ENCODE assay signal across 15 cellular contexts in genomic region chr20:39799366-39799965, GRCh38.
"Had no signal": no experiment of that assay in that cellular context is flagged by ENCODE, and none has a peak within 500 bp of the region (broad histone marks: within the 10 kb centered on the region; RNA-seq: fewer than 3 reads in every experiment).

No MANE protein-coding gene starts in this region.

- H3K27ac ChIP-seq: prostate gland, right lobe of liver, upper lobe of right lung had no signal

- H3K36me3 Mint-ChIP-seq: brain, natural killer cell had no signal

- H3K27ac Mint-ChIP-seq: activated naive CD4-positive, alpha-beta T cell treated with anti-CD3 and anti-CD28 coated beads for 36 hours; activated T-helper 17 cell treated with anti-CD3 and anti-CD28 coated beads, Interleukin-2, amount 50 U/mL, for 72 hours; dendritic cell treated with granulocyte-macrophage colony-stimulating factor and Interleukin-4, amounts not matched to agents 40 ng/mL and 50 ng/mL, for 4 days; natural killer cell; T-helper 1 cell treated with Interleukin-12 subunit alpha and Interleukin-12 subunit beta and Interleukin-4 antibody, amounts not matched to agents 30 μg/mL and 1 μg/mL, for 36 hours; WTC11 had no signal

- H3K27me3 ChIP-seq: foreskin keratinocyte, right lobe of liver, upper lobe of right lung had no signal

- H3K4me3 Mint-ChIP-seq: activated naive CD4-positive, alpha-beta T cell treated with anti-CD3 and anti-CD28 coated beads for 36 hours; activated T-helper 17 cell treated with anti-CD3 and anti-CD28 coated beads, Interleukin-2, amount 50 U/mL, for 72 hours; brain; dendritic cell treated with granulocyte-macrophage colony-stimulating factor and Interleukin-4, amounts not matched to agents 40 ng/mL and 50 ng/mL, for 4 days; natural killer cell; T-helper 1 cell treated with Interleukin-12 subunit alpha and Interleukin-12 subunit beta and Interleukin-4 antibody, amounts not matched to agents 30 μg/mL and 1 μg/mL, for 36 hours; WTC11 had no signal

- ATAC-seq: activated T-helper 17 cell treated with anti-CD3 and anti-CD28 coated beads, Interleukin-2, amount 50 U/mL, for 72 hours; natural killer cell; right lobe of liver; stimulated activated naive CD8-positive, alpha-beta T cell treated with anti-CD3 and anti-CD28 coated beads, Interleukin-15, Interleukin-2, amounts not matched to agents 100 U/mL and 50 U/mL, for 24 hours; upper lobe of right lung; WTC11 had no signal

- DNase-seq: activated CD4-positive, alpha-beta T cell treated with anti-CD3 and anti-CD28 coated beads for 48 hours; activated naive CD4-positive, alpha-beta T cell treated with anti-CD3 and anti-CD28 coated beads for 36 hours; erythroblast; head of caudate nucleus; natural killer cell; right lobe of liver; stimulated activated naive CD8-positive, alpha-beta T cell treated with anti-CD3 and anti-CD28 coated beads, Interleukin-15, Interleukin-2, amounts not matched to agents 100 U/mL and 50 U/mL, for 24 hours; upper lobe of right lung had no signal

- H3K27me3 Mint-ChIP-seq: dendritic cell treated with granulocyte-macrophage colony-stimulating factor and Interleukin-4, amounts not matched to agents 40 ng/mL and 50 ng/mL, for 4 days had no signal

- H3K4me1 ChIP-seq: foreskin keratinocyte, prostate gland, right lobe of liver had no signal

- H3K9me3 ChIP-seq: prostate gland, right lobe of liver, upper lobe of right lung had no signal

- H3K4me3 ChIP-seq: prostate gland, right lobe of liver, upper lobe of right lung had no signal

- H3K9me3 Mint-ChIP-seq: activated naive CD4-positive, alpha-beta T cell treated with anti-CD3 and anti-CD28 coated beads for 36 hours; activated T-helper 17 cell treated with anti-CD3 and anti-CD28 coated beads, Interleukin-2, amount 50 U/mL, for 72 hours; dendritic cell treated with granulocyte-macrophage colony-stimulating factor and Interleukin-4, amounts not matched to agents 40 ng/mL and 50 ng/mL, for 4 days; T-helper 1 cell treated with Interleukin-12 subunit alpha and Interleukin-12 subunit beta and Interleukin-4 antibody, amounts not matched to agents 30 μg/mL and 1 μg/mL, for 36 hours had no signal

- H3K36me3 ChIP-seq: prostate gland, right lobe of liver, upper lobe of right lung had no signal

- H3K4me1 Mint-ChIP-seq: activated T-helper 17 cell treated with anti-CD3 and anti-CD28 coated beads, Interleukin-2, amount 50 U/mL, for 72 hours; brain; natural killer cell had no signal
